Comparison of ENCODE assay signal across 19 cellular contexts in genomic region chr17:38565853-38566665, GRCh38. TPM values are rescaled to one million over a fixed set of nuclear protein-coding genes. Genes with fewer than 3 reads are reported as not detected.
DNase-seq lines count a peak whose midpoint lies in the region; ATAC-seq and TF ChIP-seq lines count a peak whose summit lies in the region.
"Had no signal": no experiment of that assay in that cellular context is flagged by ENCODE, and none has a peak within 500 bp of the region (broad histone marks: within the 10 kb centered on the region; RNA-seq: fewer than 3 reads in every experiment).

No MANE protein-coding gene starts in this region.

- H3K4me3 ChIP-seq in RWPE2 (ENCODE audit: severe bottlenecking) (no peak overlapping the region), neural progenitor cell (no peak overlapping the region)
- H3K4me3 ChIP-seq: MG63 had no signal

- no peaks in the 10 kb centered on the region for H3K9me3 Mint-ChIP-seq in neural progenitor cell
- no peaks in the 10 kb centered on the region for H3K9me3 Mint-ChIP-seq in HFFc6
- H3K9me3 Mint-ChIP-seq: IgD-negative memory B cell had no signal

- H3K27me3 ChIP-seq in RWPE2 (ENCODE audit: insufficient read depth, poor library complexity, severe bottlenecking) (peaks cover 27% of the 10 kb centered on the region), neural progenitor cell (peaks cover 95% of the 10 kb centered on the region)
- H3K27me3 ChIP-seq: MG63 had no signal

- H3K36me3 Mint-ChIP-seq in neural progenitor cell, result no peaks in the 10 kb centered on the region
- H3K36me3 Mint-ChIP-seq in HFFc6 (ENCODE audit: low read depth), result no peaks in the 10 kb centered on the region

- no peaks in the 10 kb centered on the region for H3K36me3 ChIP-seq in RWPE2 (ENCODE audit: low read depth)
- H3K36me3 ChIP-seq in neural progenitor cell, result no peaks in the 10 kb centered on the region
- H3K36me3 ChIP-seq: MG63 had no signal

- TF ChIP-seq CTCF in RWPE2 (IDR thresholded peaks at IDR 0.05; ENCODE audit: poor library complexity, severe bottlenecking) (no peak), neural progenitor cell (IDR thresholded peaks at IDR 0.05) (no peak), HFFc6 (IDR thresholded peaks at IDR 0.05) (no peak)

- peaks cover 45% of the 10 kb centered on the region for H3F3A ChIP-seq in neural progenitor cell (ENCODE audit: low read depth)

- H3K27me3 Mint-ChIP-seq in neural progenitor cell (ENCODE audit: insufficient read depth, low read depth) (peaks cover 53% of the 10 kb centered on the region), HFFc6 (ENCODE audit: insufficient read depth) (peaks cover 58% of the 10 kb centered on the region)

- H2AFZ ChIP-seq in neural progenitor cell (replicated peaks), result no peak overlapping the region

- no peak for DNase-seq in RWPE2 (ENCODE audit: low spot score)
- DNase-seq in cerebellum (ENCODE audit: low spot score), result peak; percentile 75
- no peak for DNase-seq in neural progenitor cell (ENCODE audit: low spot score)
- no peak for DNase-seq in HFFc6
- no peak for DNase-seq in NCI-H526 treated with DMSO at 0.1 percent for 48 hours (lab: John Stamatoyannopoulos, UW)
- no peak for DNase-seq in activated CD4-positive, alpha-beta T cell treated with anti-CD3 and anti-CD28 coated beads for 48 hours
- DNase-seq: ACHN, DMS79 treated with DMSO at 0.1 percent for 48 hours, H7, Kasumi-1, MG63, NCI-H1048, NCI-H1436 treated with DMSO at 0.1 percent for 48 hours, NCI-H2029, NCI-H345, NCI-H526, Right ventricle myocardium superior had no signal

- H3K27ac ChIP-seq in RWPE2 (ENCODE audit: poor library complexity, severe bottlenecking), result no peak overlapping the region
- no peak overlapping the region for H3K27ac ChIP-seq in neural progenitor cell

- H3K4me1 Mint-ChIP-seq in neural progenitor cell (peaks cover 50% of the 10 kb centered on the region), HFFc6 (ENCODE audit: low read depth) (no peaks in the 10 kb centered on the region)

- H3K4me2 ChIP-seq in neural progenitor cell, result no peak overlapping the region

- H4K20me1 ChIP-seq in neural progenitor cell (ENCODE audit: low read depth), result peaks cover 97% of the 10 kb centered on the region

- no peak overlapping the region for H3K9ac ChIP-seq in neural progenitor cell

- 0 out of 3 replicates have a peak, but pooled peaks have one; percentile 13 for ATAC-seq in RWPE2 (ENCODE audit: low read depth)
- no peak for ATAC-seq in activated CD4-positive, CD25-positive, alpha-beta regulatory T cell treated with anti-CD3 and anti-CD28 coated beads, Interleukin-2, amount 50 U/mL, for 24 hours

- H3K4me1 ChIP-seq in RWPE2 (ENCODE audit: insufficient read depth, poor library complexity, severe bottlenecking), result no peaks in the 10 kb centered on the region
- peaks cover 29% of the 10 kb centered on the region for H3K4me1 ChIP-seq in neural progenitor cell

- H3K27ac Mint-ChIP-seq in neural progenitor cell, result peak overlapping the region; percentile 4
- H3K27ac Mint-ChIP-seq in HFFc6, result no peak overlapping the region

- no peaks in the 10 kb centered on the region for H3K9me3 ChIP-seq in RWPE2 (ENCODE audit: severe bottlenecking)
- H3K9me3 ChIP-seq in neural progenitor cell (ENCODE audit: low read depth), result no peaks in the 10 kb centered on the region
- H3K9me3 ChIP-seq: MG63 had no signal

- H3K4me3 Mint-ChIP-seq in neural progenitor cell, result peak overlapping the region; percentile 52
- no peak overlapping the region for H3K4me3 Mint-ChIP-seq in HFFc6

- H3K79me2 ChIP-seq in neural progenitor cell (ENCODE audit: low read depth), result no peaks in the 10 kb centered on the region

RNA-seq across cellular contexts. Expression of gene SRCIN1, which starts 39.7 kb away (rescaled TPM):
- 34.7 TPM for total RNA-seq in cerebellum
- total RNA-seq in neural progenitor cell (ENCODE audit: low replicate concordance), result 3.8 and 15.6 TPM in 2 replicates
- total RNA-seq in HFFc6 (2021; fragmentation: NEBNext Ultra II Directional; extraction: Animal tissue kit (Norgen Biotek cat#: 25700)), result not detected
